In genomic region chr5:177354716-177355115, GRCh38 we compare ENCODE assay signal across 2 cellular contexts.
TF ChIP-seq lines count a peak whose summit lies in the region.

No MANE protein-coding gene starts in this region.

TF ChIP-seq in A549, 52 proteins besides CTCF, POLR2A, EP300 and RAD21:
- TF ChIP-seq, protein P1, sequence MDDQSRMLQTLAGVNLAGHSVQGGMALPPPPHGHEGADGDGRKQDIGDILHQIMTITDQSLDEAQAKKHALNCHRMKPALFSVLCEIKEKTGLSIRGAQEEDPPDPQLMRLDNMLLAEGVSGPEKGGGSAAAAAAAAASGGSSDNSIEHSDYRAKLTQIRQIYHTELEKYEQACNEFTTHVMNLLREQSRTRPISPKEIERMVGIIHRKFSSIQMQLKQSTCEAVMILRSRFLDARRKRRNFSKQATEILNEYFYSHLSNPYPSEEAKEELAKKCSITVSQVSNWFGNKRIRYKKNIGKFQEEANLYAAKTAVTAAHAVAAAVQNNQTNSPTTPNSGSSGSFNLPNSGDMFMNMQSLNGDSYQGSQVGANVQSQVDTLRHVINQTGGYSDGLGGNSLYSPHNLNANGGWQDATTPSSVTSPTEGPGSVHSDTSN (IDR thresholded peaks at IDR 0.05) = no peak
- TF ChIP-seq BCL3 (IDR thresholded peaks at IDR 0.05) (no peak), HDAC2 (IDR thresholded peaks at IDR 0.05) (no peak), MAZ (IDR thresholded peaks at IDR 0.05; ENCODE audit: borderline replicate concordance, low read depth, low read length) (no peak), HES2 (IDR thresholded peaks at IDR 0.05) (no peak), SREBF2 (IDR thresholded peaks at IDR 0.05) (no peak), RCOR1 (IDR thresholded peaks at IDR 0.05; ENCODE audit: low read depth, low read length) (no peak), HOXB13 (CRISPR knock-in tag; IDR thresholded peaks at IDR 0.05; ENCODE audit: low read depth) (no peak), KDM1A (IDR thresholded peaks at IDR 0.05; ENCODE audit: low read depth) (no peak), MAFK (IDR thresholded peaks at IDR 0.05; ENCODE audit: partially characterized antibody) (no peak), RNF2 (IDR thresholded peaks at IDR 0.05; ENCODE audit: borderline replicate concordance, low read depth) (no peak), ZSCAN20 (CRISPR knock-in tag; IDR thresholded peaks at IDR 0.05) (no peak), ATOH8 (CRISPR knock-in tag; IDR thresholded peaks at IDR 0.05; ENCODE audit: low read depth) (no peak)
- TF ChIP-seq, protein P2, sequence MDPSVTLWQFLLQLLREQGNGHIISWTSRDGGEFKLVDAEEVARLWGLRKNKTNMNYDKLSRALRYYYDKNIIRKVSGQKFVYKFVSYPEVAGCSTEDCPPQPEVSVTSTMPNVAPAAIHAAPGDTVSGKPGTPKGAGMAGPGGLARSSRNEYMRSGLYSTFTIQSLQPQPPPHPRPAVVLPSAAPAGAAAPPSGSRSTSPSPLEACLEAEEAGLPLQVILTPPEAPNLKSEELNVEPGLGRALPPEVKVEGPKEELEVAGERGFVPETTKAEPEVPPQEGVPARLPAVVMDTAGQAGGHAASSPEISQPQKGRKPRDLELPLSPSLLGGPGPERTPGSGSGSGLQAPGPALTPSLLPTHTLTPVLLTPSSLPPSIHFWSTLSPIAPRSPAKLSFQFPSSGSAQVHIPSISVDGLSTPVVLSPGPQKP (IDR thresholded peaks at IDR 0.05; ENCODE audit: low read depth, low read length) = no peak
- TF ChIP-seq, protein P3, sequence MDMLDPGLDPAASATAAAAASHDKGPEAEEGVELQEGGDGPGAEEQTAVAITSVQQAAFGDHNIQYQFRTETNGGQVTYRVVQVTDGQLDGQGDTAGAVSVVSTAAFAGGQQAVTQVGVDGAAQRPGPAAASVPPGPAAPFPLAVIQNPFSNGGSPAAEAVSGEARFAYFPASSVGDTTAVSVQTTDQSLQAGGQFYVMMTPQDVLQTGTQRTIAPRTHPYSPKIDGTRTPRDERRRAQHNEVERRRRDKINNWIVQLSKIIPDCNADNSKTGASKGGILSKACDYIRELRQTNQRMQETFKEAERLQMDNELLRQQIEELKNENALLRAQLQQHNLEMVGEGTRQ (IDR thresholded peaks at IDR 0.05) = no peak

TF ChIP-seq in liver, 16 proteins besides CTCF, POLR2A, EP300 and RAD21:
- TF ChIP-seq FOXA2 (IDR thresholded peaks at IDR 0.05) (no peak), FOXA1 (IDR thresholded peaks at IDR 0.05) (no peak), RXRA (IDR thresholded peaks at IDR 0.05) (no peak), HNF4G (IDR thresholded peaks at IDR 0.05) (no peak), ZBTB33 (IDR thresholded peaks at IDR 0.05) (no peak)
